In the genomic region with DNA sequence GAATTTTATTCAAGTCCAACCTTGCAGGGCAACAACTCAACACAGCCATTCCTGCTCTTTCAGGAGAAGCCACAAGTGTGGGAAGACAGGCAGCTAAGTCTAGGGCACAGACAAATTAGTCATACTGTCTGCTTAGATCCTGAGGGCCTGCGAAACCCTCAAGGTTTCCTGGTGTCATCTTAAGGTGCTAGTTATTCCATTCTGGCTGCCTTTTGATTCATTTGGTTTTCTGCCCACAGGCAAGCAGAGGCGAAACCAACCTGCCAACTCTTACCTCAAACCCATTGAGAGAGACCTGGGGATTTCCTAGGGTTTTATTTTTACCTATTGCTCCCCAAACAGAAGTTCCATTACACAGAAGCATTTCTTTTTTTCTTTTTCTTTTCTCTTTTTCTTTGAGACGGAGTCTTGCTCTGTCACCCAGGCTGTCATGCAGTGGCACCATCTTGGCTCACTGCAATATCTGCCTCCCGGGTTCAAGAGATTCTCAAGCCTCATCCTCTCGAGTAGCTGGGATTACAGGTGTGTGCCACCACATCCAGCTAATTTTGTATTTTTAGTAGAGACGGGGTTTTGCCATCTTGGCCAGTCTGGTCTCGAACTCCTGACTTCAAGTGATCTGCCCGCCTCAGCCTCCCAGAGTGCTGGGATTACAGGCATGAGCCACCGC, we compare ENCODE assay signal across 9 cellular contexts. TPM values are rescaled to one million over a fixed set of nuclear protein-coding genes. Genes with fewer than 3 reads are reported as not detected.
DNase-seq lines count a peak whose midpoint lies in the region; ATAC-seq and TF ChIP-seq lines count a peak whose summit lies in the region.
"Had no signal": no experiment of that assay in that cellular context is flagged by ENCODE, and none has a peak within 500 bp of the region (broad histone marks: within the 10 kb centered on the region; RNA-seq: fewer than 3 reads in every experiment).

No MANE protein-coding gene starts in this region.

- peak overlapping the region; percentile 63 for H3K4me3 Mint-ChIP-seq in activated naive CD8-positive, alpha-beta T cell treated with anti-CD3 and anti-CD28 coated beads, Interleukin-2, amount 50 U/mL, for 24 hours
- H3K4me3 Mint-ChIP-seq: brain had no signal

- peak; percentile 47 for DNase-seq in Daoy (ENCODE audit: low read depth)
- peak; percentile 60 for DNase-seq in activated naive CD8-positive, alpha-beta T cell treated with anti-CD3 and anti-CD28 coated beads, Interleukin-2, amount 50 U/mL, for 24 hours
- DNase-seq in stimulated activated CD8-positive, alpha-beta memory T cell treated with anti-CD3 and anti-CD28 coated beads, Interleukin-12 subunit alpha, Interleukin-12 subunit beta, amount 100 ng/mL, for 4 hours (ENCODE audit: low read depth), result peak; percentile 17
- no peak for DNase-seq in middle frontal gyrus (ENCODE audit: extremely low spot score, low spot score)
- DNase-seq in NCI-H2107 (lab: John Stamatoyannopoulos, UW), result no peak
- DNase-seq in BE2C, result no peak

- peak overlapping the region; percentile 53; the same call in 1 of the 2 replicates for H2AFZ ChIP-seq in KMS-11 (ENCODE audit: low read depth)

- H3K4me3 ChIP-seq in KMS-11 (IDR thresholded peaks at IDR 0.05; ENCODE audit: insufficient read depth, low read depth, low read length) (no peak overlapping the region), BE2C (ENCODE audit: low read depth, low read length) (no peak overlapping the region)

- H3K4me1 ChIP-seq in KMS-11 (ENCODE audit: low read depth, poor library complexity, severe bottlenecking), result peaks cover 82% of the 10 kb centered on the region
- peaks cover 8% of the 10 kb centered on the region for H3K4me1 ChIP-seq in BE2C

- H3K27me3 Mint-ChIP-seq in activated naive CD8-positive, alpha-beta T cell treated with anti-CD3 and anti-CD28 coated beads, Interleukin-2, amount 50 U/mL, for 24 hours, result no peaks in the 10 kb centered on the region
- H3K27me3 Mint-ChIP-seq: brain had no signal

- TF ChIP-seq CTCF in KMS-11 (conservative IDR thresholded peaks at IDR 0.05; ENCODE audit: low read depth, low read length) (no peak), BE2C (IDR thresholded peaks at IDR 0.05; ENCODE audit: low read depth, low read length) (no peak)

- H3K36me3 Mint-ChIP-seq in activated naive CD8-positive, alpha-beta T cell treated with anti-CD3 and anti-CD28 coated beads, Interleukin-2, amount 50 U/mL, for 24 hours (ENCODE audit: low read depth), result peaks cover 2% of the 10 kb centered on the region
- H3K36me3 Mint-ChIP-seq: brain had no signal

- H3K36me3 ChIP-seq in KMS-11 (ENCODE audit: insufficient read depth), result no peaks in the 10 kb centered on the region
- H3K36me3 ChIP-seq in BE2C, result no peaks in the 10 kb centered on the region

- H3K79me2 ChIP-seq in KMS-11 (ENCODE audit: insufficient read depth, low read depth), result no peaks in the 10 kb centered on the region

- peaks cover 81% of the 10 kb centered on the region for H3K4me1 Mint-ChIP-seq in activated naive CD8-positive, alpha-beta T cell treated with anti-CD3 and anti-CD28 coated beads, Interleukin-2, amount 50 U/mL, for 24 hours

- H3K9me3 Mint-ChIP-seq in activated naive CD8-positive, alpha-beta T cell treated with anti-CD3 and anti-CD28 coated beads, Interleukin-2, amount 50 U/mL, for 24 hours, result no peaks in the 10 kb centered on the region
- H3K9me3 Mint-ChIP-seq: brain had no signal

- H4K20me1 ChIP-seq in KMS-11 (ENCODE audit: insufficient read depth), result no peaks in the 10 kb centered on the region

- peak overlapping the region; percentile 49 for H3K9ac ChIP-seq in KMS-11

- H3K27ac Mint-ChIP-seq in activated naive CD8-positive, alpha-beta T cell treated with anti-CD3 and anti-CD28 coated beads, Interleukin-2, amount 50 U/mL, for 24 hours, result peak overlapping the region; percentile 90

- H3K4me2 ChIP-seq in KMS-11, result peak overlapping the region; percentile 94

- H3K9me3 ChIP-seq in BE2C, result no peaks in the 10 kb centered on the region

- ATAC-seq in GM21526 (IDR thresholded peaks at IDR 0.05; ENCODE audit: low FRiP score, unreplicated experiment), result peak; percentile 57
- ATAC-seq in activated naive CD8-positive, alpha-beta T cell treated with anti-CD3 and anti-CD28 coated beads, Interleukin-2, amount 50 U/mL, for 24 hours, result peak; percentile 91

- H3K27ac ChIP-seq in KMS-11, result peak overlapping the region; percentile 94

- H3K27me3 ChIP-seq in KMS-11 (ENCODE audit: insufficient read depth, low read depth) (no peaks in the 10 kb centered on the region), BE2C (no peaks in the 10 kb centered on the region)

RNA-seq across cellular contexts. Expression of a gene that starts 23.7 kb away (rescaled TPM):
- not detected in 2 replicates for total RNA-seq in Daoy (2014; rRNA removed; shearing (Covaris generic))
- not detected for polyA plus RNA-seq in BE2C (2012; ENCODE audit: insufficient read depth, insufficient read length, low read depth)

RNA-seq across cellular contexts. Expression of a gene that starts 32.3 kb away (rescaled TPM):
- total RNA-seq in Daoy (2014; rRNA removed; shearing (Covaris generic)), result not detected in 2 replicates
- polyA plus RNA-seq in BE2C (2012; ENCODE audit: insufficient read depth, insufficient read length, low read depth), result not detected

Comparison
In these comparisons a context has a peak if more than half of its experiments do, and no peak if none do; other contexts are left out.
1. DNase-seq: peak in Daoy (single experiment), activated naive CD8-positive, alpha-beta T cell treated with anti-CD3 and anti-CD28 coated beads, Interleukin-2, amount 50 U/mL, for 24 hours (single experiment) and stimulated activated CD8-positive, alpha-beta memory T cell treated with anti-CD3 and anti-CD28 coated beads, Interleukin-12 subunit alpha, Interleukin-12 subunit beta, amount 100 ng/mL, for 4 hours (single experiment); none in middle frontal gyrus (single experiment), NCI-H2107 (single experiment) and BE2C (single experiment).